23 cellular contexts compared by ENCODE assay signal in the genomic region with DNA sequence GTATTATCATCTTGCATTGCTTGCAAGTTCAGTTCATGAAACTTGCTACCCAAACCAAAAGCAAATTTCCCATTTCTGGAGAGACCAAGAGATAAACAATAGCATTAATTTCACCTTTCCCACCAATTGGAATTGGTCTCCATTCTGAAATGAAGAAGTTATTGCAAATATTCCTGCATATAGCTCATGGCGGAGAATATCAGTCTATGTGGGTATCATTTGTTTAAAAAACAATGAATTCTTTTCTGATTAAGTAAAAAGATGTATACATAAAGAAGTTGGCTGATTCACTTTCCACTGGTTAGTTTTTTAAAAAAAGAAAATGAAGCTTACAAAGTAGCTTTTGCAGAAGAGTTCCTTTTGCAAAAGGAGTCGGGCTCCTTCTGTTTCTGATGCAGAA. TPM values are rescaled to one million over a fixed set of nuclear protein-coding genes. Genes with fewer than 3 reads are reported as not detected.
A peak's percentile ranks its signal among the peaks of the same experiment; 100 is the strongest.
DNase-seq lines count a peak whose midpoint lies in the region; ATAC-seq and TF ChIP-seq lines count a peak whose summit lies in the region.
"Had no signal": no experiment of that assay in that cellular context is flagged by ENCODE, and none has a peak within 500 bp of the region (broad histone marks: within the 10 kb centered on the region; RNA-seq: fewer than 3 reads in every experiment).

No MANE protein-coding gene starts in this region.

- ATAC-seq in central memory CD8-positive, alpha-beta T cell (replicated peaks; ENCODE audit: extremely low read depth, poor library complexity, severe bottlenecking), result no peak
- ATAC-seq: A549, GM12878 had no signal

- no peaks in the 10 kb centered on the region for H3K9me3 Mint-ChIP-seq in central memory CD8-positive, alpha-beta T cell
- H3K9me3 Mint-ChIP-seq in activated CD4-positive, alpha-beta memory T cell treated with anti-CD3 and anti-CD28 coated beads for 36 hours, result no peaks in the 10 kb centered on the region
- H3K9me3 Mint-ChIP-seq: CD14-positive monocyte; CD8-positive, alpha-beta memory T cell had no signal

- H3K4me1 ChIP-seq in mesenchymal stem cell (ENCODE audit: control insufficient read depth, insufficient read depth, low read depth, low read length) (peaks cover 6% of the 10 kb centered on the region), suprapubic skin (no peaks in the 10 kb centered on the region)
- H3K4me1 ChIP-seq: BE2C, BLaER1 had no signal

- H4K91ac ChIP-seq in mesenchymal stem cell (ENCODE audit: low read length), result no peak overlapping the region

- H2BK120ac ChIP-seq in mesenchymal stem cell (ENCODE audit: low read depth, low read length), result no peak overlapping the region

- peaks cover 6% of the 10 kb centered on the region for H3K4me1 Mint-ChIP-seq in central memory CD8-positive, alpha-beta T cell
- peaks cover 3% of the 10 kb centered on the region for H3K4me1 Mint-ChIP-seq in activated CD4-positive, alpha-beta memory T cell treated with anti-CD3 and anti-CD28 coated beads for 36 hours (ENCODE audit: low read depth)
- H3K4me1 Mint-ChIP-seq: CD14-positive monocyte; CD4-positive, CD25-positive, alpha-beta regulatory T cell had no signal

- TF ChIP-seq CTCF in AG04450 (IDR thresholded peaks at IDR 0.05; ENCODE audit: low read depth, low read length) (no peak), suprapubic skin (IDR thresholded peaks at IDR 0.05) (no peak)

- no peak overlapping the region for H3K4ac ChIP-seq in mesenchymal stem cell (ENCODE audit: low read depth in 1 of 2, low read length in 2 of 2)

- H2BK5ac ChIP-seq in mesenchymal stem cell (ENCODE audit: low read depth, low read length, poor library complexity, severe bottlenecking), result no peak overlapping the region

- no peak overlapping the region for H3K23ac ChIP-seq in mesenchymal stem cell (ENCODE audit: low read length in 2 of 2)

- intact Hi-C loops in activated CD4-positive, alpha-beta memory T cell treated with anti-CD3 and anti-CD28 coated beads for 36 hours (cut with micrococcal nuclease), result no loop called here

- H3K9me3 ChIP-seq in AG04450 (ENCODE audit: control insufficient read depth, insufficient read depth, low read length) (no peaks in the 10 kb centered on the region), mesenchymal stem cell (ENCODE audit: control insufficient read depth, low read length) (no peaks in the 10 kb centered on the region), suprapubic skin (no peaks in the 10 kb centered on the region)
- H3K9me3 ChIP-seq: A549, BE2C, BLaER1 had no signal

- H2BK12ac ChIP-seq in mesenchymal stem cell (ENCODE audit: low read length in 2 of 2), result no peak overlapping the region

- DNase-seq in AG04450 (ENCODE audit: low read depth, low spot score) (peak; percentile 32), mesenchymal stem cell (no peak), suprapubic skin (ENCODE audit: low spot score in 2 of 2) (no peak)
- no peak for DNase-seq in central memory CD8-positive, alpha-beta T cell (ENCODE audit: low spot score in 2 of 2)
- DNase-seq in activated CD4-positive, alpha-beta memory T cell treated with anti-CD3 and anti-CD28 coated beads for 36 hours, result no peak
- DNase-seq: BE2C; C1 segment of cervical spinal cord; CD4-positive, alpha-beta memory T cell; CD4-positive, CD25-positive, alpha-beta regulatory T cell; CD8-positive, alpha-beta memory T cell; COR-L47; DMS 273 treated with DMSO at 0.1 percent for 48 hours; DMS153; DMS53; DMS79; DND-41; EL; GDM1 had no signal

- peaks cover 3% of the 10 kb centered on the region for H3K36me3 Mint-ChIP-seq in central memory CD8-positive, alpha-beta T cell (ENCODE audit: insufficient read depth)
- H3K36me3 Mint-ChIP-seq in activated CD4-positive, alpha-beta memory T cell treated with anti-CD3 and anti-CD28 coated beads for 36 hours, result no peaks in the 10 kb centered on the region
- H3K36me3 Mint-ChIP-seq: CD14-positive monocyte; CD4-positive, CD25-positive, alpha-beta regulatory T cell had no signal

- H3K27me3 ChIP-seq in AG04450 (ENCODE audit: control insufficient read depth, insufficient read depth, low read length) (no peaks in the 10 kb centered on the region), mesenchymal stem cell (ENCODE audit: control insufficient read depth in 1 of 2, insufficient read depth in 1 of 2, low read length in 2 of 2) (no peaks in the 10 kb centered on the region), suprapubic skin (no peaks in the 10 kb centered on the region)
- H3K27me3 ChIP-seq: BE2C, BLaER1 had no signal

- H3K27ac Mint-ChIP-seq in central memory CD8-positive, alpha-beta T cell (ENCODE audit: low read depth), result peak overlapping the region; percentile 26
- H3K27ac Mint-ChIP-seq in activated CD4-positive, alpha-beta memory T cell treated with anti-CD3 and anti-CD28 coated beads for 36 hours, result no peak overlapping the region
- H3K27ac Mint-ChIP-seq: CD14-positive monocyte; CD4-positive, CD25-positive, alpha-beta regulatory T cell; CD8-positive, alpha-beta memory T cell had no signal

- no peak overlapping the region for H3K14ac ChIP-seq in mesenchymal stem cell (ENCODE audit: low read length in 2 of 2)

- no peak overlapping the region for H3K9ac ChIP-seq in mesenchymal stem cell (ENCODE audit: low read length)
- H3K9ac ChIP-seq: BLaER1 had no signal

- H3K4me3 ChIP-seq in AG04450 (ENCODE audit: low read depth, low read length) (no peak overlapping the region), mesenchymal stem cell (ENCODE audit: insufficient read depth in 1 of 2, low read depth in 1 of 2, low read length in 2 of 2) (no peak overlapping the region), suprapubic skin (no peak overlapping the region)
- H3K4me3 ChIP-seq: A549, BLaER1, GM12878 had no signal

- no peak overlapping the region for H2AK5ac ChIP-seq in mesenchymal stem cell (ENCODE audit: low read length, severe bottlenecking)

- no peak overlapping the region for H4K8ac ChIP-seq in mesenchymal stem cell (ENCODE audit: low read length)

- H3K18ac ChIP-seq in mesenchymal stem cell (ENCODE audit: low read depth in 1 of 2, low read length in 2 of 2), result peak overlapping the region in 1 of 2 experiments; percentile 30

- H2AFZ ChIP-seq in mesenchymal stem cell (ENCODE audit: low read depth, low read length), result no peak overlapping the region

- CTCF ChIA-PET in AG04450 (lab: Charles Lee), result interaction anchor here (0.7 kb wide), 1 partner anchor 26 kb away, joined by 3 read pairs; no protein-coding TSS in a partner anchor
- CTCF ChIA-PET in activated CD4-positive, alpha-beta memory T cell treated with anti-CD3 and anti-CD28 coated beads for 36 hours (lab: Charles Lee), result no interaction called here

- H3K4me2 ChIP-seq in mesenchymal stem cell (ENCODE audit: low read length, poor library complexity, severe bottlenecking), result peak overlapping the region; percentile 33
- H3K4me2 ChIP-seq: A549, BLaER1 had no signal

- 96% methylated on average over 1 of the region's 2 CpGs for WGBS in mesenchymal stem cell
- WGBS in suprapubic skin, result 100% methylated on average over 2 of the region's 2 CpGs

- POLR2A ChIA-PET in AG04450 (lab: Yijun Ruan, JAX), result interaction anchor here (0.9 to 1.0 kb wide), 2 partner anchors 24 to 25 kb away, joined by 3 to 7 read pairs; no protein-coding TSS in a partner anchor
- POLR2A ChIA-PET in activated CD4-positive, alpha-beta memory T cell treated with anti-CD3 and anti-CD28 coated beads for 36 hours (lab: Charles Lee), result no interaction called here

- H2BK15ac ChIP-seq in mesenchymal stem cell (ENCODE audit: low read depth, poor library complexity, severe bottlenecking), result no peak overlapping the region

- H3K27ac ChIP-seq in AG04450 (ENCODE audit: low read depth, low read length), result no peak overlapping the region
- H3K27ac ChIP-seq in mesenchymal stem cell (ENCODE audit: low read length, poor library complexity, severe bottlenecking), result no peak overlapping the region
- no peak overlapping the region for H3K27ac ChIP-seq in suprapubic skin
- H3K27ac ChIP-seq: 22Rv1, A549, BLaER1 had no signal

- no peaks in the 10 kb centered on the region for H3K27me3 Mint-ChIP-seq in central memory CD8-positive, alpha-beta T cell
- no peaks in the 10 kb centered on the region for H3K27me3 Mint-ChIP-seq in activated CD4-positive, alpha-beta memory T cell treated with anti-CD3 and anti-CD28 coated beads for 36 hours
- H3K27me3 Mint-ChIP-seq: CD4-positive, alpha-beta memory T cell; CD4-positive, CD25-positive, alpha-beta regulatory T cell had no signal

- no peak for TF ChIP-seq EP300 in suprapubic skin (IDR thresholded peaks at IDR 0.05)

- H3K36me3 ChIP-seq in mesenchymal stem cell (ENCODE audit: control insufficient read depth in 1 of 2, insufficient read depth in 2 of 2, low read depth in 1 of 2, low read length in 2 of 2), result no peaks in the 10 kb centered on the region
- no peaks in the 10 kb centered on the region for H3K36me3 ChIP-seq in suprapubic skin
- H3K36me3 ChIP-seq: BE2C, BLaER1 had no signal

- H3K4me3 Mint-ChIP-seq in central memory CD8-positive, alpha-beta T cell, result no peak overlapping the region
- no peak overlapping the region for H3K4me3 Mint-ChIP-seq in activated CD4-positive, alpha-beta memory T cell treated with anti-CD3 and anti-CD28 coated beads for 36 hours
- H3K4me3 Mint-ChIP-seq: CD14-positive monocyte; CD4-positive, CD25-positive, alpha-beta regulatory T cell; CD8-positive, alpha-beta memory T cell had no signal

- peaks cover 9% of the 10 kb centered on the region for H3K79me1 ChIP-seq in mesenchymal stem cell (replicated peaks; ENCODE audit: low read length, poor library complexity, severe bottlenecking)

- no peak for TF ChIP-seq POLR2A in suprapubic skin (IDR thresholded peaks at IDR 0.05)

RNA-seq across cellular contexts. Expression of gene ANK3, which starts 19.5 kb away (rescaled TPM):
- 1.6 and 1.9 TPM in 2 replicates for polyA plus RNA-seq in AG04450 (2011; rRNA removed)
- polyA minus RNA-seq in AG04450 (2011; rRNA and poly(A)+ RNA removed), result 4.1 and 4.3 TPM in 2 replicates
- polyA plus RNA-seq in mesenchymal stem cell (2013, experiment 1 of 2), result 88.0 TPM
- polyA plus RNA-seq in mesenchymal stem cell (2013, experiment 2 of 2), result 80.8 TPM
- 10 to 100 TPM; 18.5 to 21.2 TPM for total RNA-seq in activated CD4-positive, alpha-beta memory T cell treated with anti-CD3 and anti-CD28 coated beads for 36 hours
- total RNA-seq in suprapubic skin, result 100 to 1,000 TPM in 2 of 4 donors, 10 to 100 TPM in 2; 89.1 to 191 (median 112) TPM
- polyA plus RNA-seq: CD14-positive monocyte had no signal

Comparison
In these comparisons a context has a peak if more than half of its experiments do, and no peak if none do; other contexts are left out.
1. RNA of gene ANK3, which starts 19.5 kb away (total RNA-seq): 89.1 to 191 TPM in suprapubic skin; 18.5 to 21.2 TPM in activated CD4-positive, alpha-beta memory T cell treated with anti-CD3 and anti-CD28 coated beads for 36 hours; every median in the first group is over 4 times any median in the second.